In the genomic region with DNA sequence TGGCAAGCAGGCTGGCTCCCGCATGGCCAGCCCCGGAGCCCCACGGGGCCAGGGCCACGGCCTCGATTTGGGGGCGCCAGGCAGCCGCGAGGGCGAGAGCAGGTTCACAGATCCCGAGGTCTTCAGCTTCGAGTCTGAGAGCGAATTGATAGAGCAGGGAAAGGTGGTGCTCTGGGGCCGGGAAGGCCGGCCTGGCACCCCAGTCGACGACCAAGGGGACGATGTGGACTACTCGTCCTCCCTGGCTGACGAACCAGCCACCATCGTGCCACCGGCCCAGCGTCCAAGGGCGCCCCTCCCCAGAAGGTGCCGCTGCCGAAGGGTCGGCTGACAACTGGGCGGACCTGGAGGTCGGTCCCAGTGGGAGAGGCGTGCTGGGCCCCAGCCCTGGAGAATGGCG, we compare ENCODE assay signal across 8 cellular contexts. TPM values are rescaled to one million over a fixed set of nuclear protein-coding genes. Genes with fewer than 3 reads are reported as not detected.
"Had no signal": no experiment of that assay in that cellular context is flagged by ENCODE, and none has a peak within 500 bp of the region (broad histone marks: within the 10 kb centered on the region; RNA-seq: fewer than 3 reads in every experiment).

No MANE protein-coding gene starts in this region.

RNA-seq across cellular contexts. Expression of gene CXorf49, which starts 1.1 kb away (rescaled TPM):
- total RNA-seq: activated B cell treated with CpG ODN at 0.5 μM for 24 hours; activated CD4-positive, alpha-beta memory T cell treated with anti-CD3 and anti-CD28 coated beads, Interleukin-2, amount 10 ng/mL, durations not matched to agents 7 days and 5 days; activated naive CD4-positive, alpha-beta T cell treated with anti-CD3 and anti-CD28 coated beads for 36 hours; activated T-helper 1 cell treated with anti-CD3 and anti-CD28 coated beads, Interleukin-12 subunit alpha, Interleukin-12 subunit beta, Interleukin-2, Interleukin-4 antibody, amounts not matched to agents 30 ng/mL and 10 ng/mL and 1 ng/mL, durations not matched to agents 14 hours and 24 hours and 36 hours; cardiac septum; MCF 10A; PC-9; T-cell had no signal

RNA-seq across cellular contexts. Expression of gene CXorf49B, which starts 44.0 kb away (rescaled TPM):
- total RNA-seq: activated B cell treated with CpG ODN at 0.5 μM for 24 hours; activated CD4-positive, alpha-beta memory T cell treated with anti-CD3 and anti-CD28 coated beads, Interleukin-2, amount 10 ng/mL, durations not matched to agents 7 days and 5 days; activated naive CD4-positive, alpha-beta T cell treated with anti-CD3 and anti-CD28 coated beads for 36 hours; activated T-helper 1 cell treated with anti-CD3 and anti-CD28 coated beads, Interleukin-12 subunit alpha, Interleukin-12 subunit beta, Interleukin-2, Interleukin-4 antibody, amounts not matched to agents 30 ng/mL and 10 ng/mL and 1 ng/mL, durations not matched to agents 14 hours and 24 hours and 36 hours; cardiac septum; MCF 10A; PC-9; T-cell had no signal
